ENCODE assay signal across 10 cellular contexts in the genomic region with DNA sequence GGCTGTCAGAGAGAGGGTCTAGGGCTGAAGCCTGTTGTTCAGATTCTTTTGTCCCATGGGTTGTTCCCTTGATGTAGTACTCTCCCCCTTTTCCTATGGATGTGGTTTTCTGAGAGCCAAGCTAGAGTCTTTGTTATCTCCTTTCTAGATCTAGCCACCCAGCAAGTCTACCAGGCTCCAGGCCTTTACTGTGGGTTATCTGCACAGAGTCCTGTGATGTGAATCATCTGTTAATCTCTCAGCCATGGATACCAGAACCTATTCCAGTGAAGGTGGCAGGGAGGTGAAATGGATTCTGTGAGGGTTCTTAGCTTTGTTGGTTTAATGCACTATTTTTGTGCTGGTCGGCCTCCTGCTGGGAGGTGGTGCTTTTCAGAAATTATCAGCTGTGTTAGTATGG.
"Had no signal": no experiment of that assay in that cellular context is flagged by ENCODE, and none has a peak within 500 bp of the region (broad histone marks: within the 10 kb centered on the region; RNA-seq: fewer than 3 reads in every experiment).

No MANE protein-coding gene starts in this region.

- H3K27ac ChIP-seq: GM23248 had no signal

- H3K9me3 ChIP-seq: HAP-1 had no signal

- FAIRE-seq: HTR-8/SVneo, K562 had no signal

- H3K4me1 ChIP-seq: HAP-1 had no signal

- ATAC-seq: HCT116, K562 had no signal

- H3K36me3 ChIP-seq: HAP-1 had no signal

- H3K4me3 ChIP-seq: GM23248, HAP-1, K562 had no signal

- DNase-seq: GM23248, GOT3, H7, HFFc6, IMR-90, KG1 had no signal
